Comparison of ENCODE assay signal across 2 cellular contexts in genomic region chr10:88902328-88902789, GRCh38.
TF ChIP-seq lines count a peak whose summit lies in the region.

No MANE protein-coding gene starts in this region.

TF ChIP-seq in SK-N-SH, 30 proteins besides CTCF, POLR2A, EP300 and RAD21 (continued from another document):
- TF ChIP-seq RFX5 (IDR thresholded peaks at IDR 0.05; ENCODE audit: low read length) = no peak
- TF ChIP-seq GABPA (IDR thresholded peaks at IDR 0.05; ENCODE audit: low read depth) = no peak
- no peak for TF ChIP-seq POLR2AphosphoS5 (IDR thresholded peaks at IDR 0.05; ENCODE audit: low read depth, low read length)
- TF ChIP-seq REST (IDR thresholded peaks at IDR 0.05; ENCODE audit: low read depth, low read length) = no peak
- TF ChIP-seq PBX3 (IDR thresholded peaks at IDR 0.05) = no peak
- no peak for TF ChIP-seq NRF1 (IDR thresholded peaks at IDR 0.05; ENCODE audit: low read depth, low read length)
- TF ChIP-seq TEAD4 (IDR thresholded peaks at IDR 0.05; ENCODE audit: borderline replicate concordance, insufficient read depth) = no peak
TF ChIP-seq in SK-N-SH: peak in this region for 0.

TF ChIP-seq in SK-N-SH treated with all-trans-retinoic acid at 6 μM for 48 hours, 23 proteins besides CTCF, POLR2A, EP300 and RAD21:
- no peak for TF ChIP-seq CREB5 (CRISPR knock-in tag; IDR thresholded peaks at IDR 0.05; ENCODE audit: low read depth)
- TF ChIP-seq PATZ1 (CRISPR knock-in tag; IDR thresholded peaks at IDR 0.05; ENCODE audit: borderline replicate concordance) = no peak
- no peak for TF ChIP-seq ZFP30 (CRISPR knock-in tag; IDR thresholded peaks at IDR 0.05)
- TF ChIP-seq ZFP3 (CRISPR knock-in tag; IDR thresholded peaks at IDR 0.05) = no peak
- TF ChIP-seq TOX (CRISPR knock-in tag; IDR thresholded peaks at IDR 0.05; ENCODE audit: borderline replicate concordance) = no peak
- TF ChIP-seq ZNF8 (CRISPR knock-in tag; IDR thresholded peaks at IDR 0.05) = no peak
- TF ChIP-seq ZNF70 (CRISPR knock-in tag; IDR thresholded peaks at IDR 0.05) = no peak
- no peak for TF ChIP-seq BACH2 (CRISPR knock-in tag; IDR thresholded peaks at IDR 0.05; ENCODE audit: borderline replicate concordance)
- TF ChIP-seq OSR1 (CRISPR knock-in tag; IDR thresholded peaks at IDR 0.05) = no peak
- TF ChIP-seq TCF4 (CRISPR knock-in tag; IDR thresholded peaks at IDR 0.05; ENCODE audit: borderline replicate concordance) = no peak
- TF ChIP-seq POU6F1 (CRISPR knock-in tag; IDR thresholded peaks at IDR 0.05; ENCODE audit: borderline replicate concordance, low read depth) = no peak
- no peak for TF ChIP-seq CSDC2 (CRISPR knock-in tag; IDR thresholded peaks at IDR 0.05)
- no peak for TF ChIP-seq CSRNP3 (CRISPR knock-in tag; IDR thresholded peaks at IDR 0.05)
- no peak for TF ChIP-seq SNAI2 (CRISPR knock-in tag; IDR thresholded peaks at IDR 0.05)
